Comparison of ENCODE assay signal across 21 cellular contexts in genomic region chr3:144677118-144677517, GRCh38.
A peak's percentile ranks its signal among the peaks of the same experiment; 100 is the strongest.
DNase-seq lines count a peak whose midpoint lies in the region; TF ChIP-seq lines count a peak whose summit lies in the region.
"Had no signal": no experiment of that assay in that cellular context is flagged by ENCODE, and none has a peak within 500 bp of the region (broad histone marks: within the 10 kb centered on the region; RNA-seq: fewer than 3 reads in every experiment).

No MANE protein-coding gene starts in this region.

- 35% methylated on average over 1 of the region's 1 CpG for WGBS in suprapubic skin

- no peaks in the 10 kb centered on the region for H3K4me1 ChIP-seq in suprapubic skin
- no peaks in the 10 kb centered on the region for H3K4me1 ChIP-seq in right atrium auricular region
- H3K4me1 ChIP-seq: foreskin keratinocyte, prostate gland, SJSA1 had no signal

- H3K27me3 ChIP-seq in suprapubic skin (no peaks in the 10 kb centered on the region), right atrium auricular region (no peaks in the 10 kb centered on the region)
- H3K27me3 ChIP-seq: foreskin keratinocyte, SJSA1 had no signal

- TF ChIP-seq CTCF in suprapubic skin (IDR thresholded peaks at IDR 0.05) (no peak), right atrium auricular region (IDR thresholded peaks at IDR 0.05) (no peak)

- no peak for TF ChIP-seq EP300 in suprapubic skin (IDR thresholded peaks at IDR 0.05)

- H3K9me3 ChIP-seq in suprapubic skin: no peaks in the 10 kb centered on the region
- H3K9me3 ChIP-seq in right atrium auricular region: no peaks in the 10 kb centered on the region
- H3K9me3 ChIP-seq: prostate gland, SJSA1 had no signal

- H3K36me3 ChIP-seq in suprapubic skin (no peaks in the 10 kb centered on the region), right atrium auricular region (no peaks in the 10 kb centered on the region)
- H3K36me3 ChIP-seq: prostate gland, SJSA1 had no signal

- TF ChIP-seq POLR2A in suprapubic skin (IDR thresholded peaks at IDR 0.05) (no peak), erythroblast (IDR thresholded peaks at IDR 0.05; ENCODE audit: low read length) (no peak)

- DNase-seq in EH (ENCODE audit: low read depth): peak; percentile 3
- peak; percentile 2 for DNase-seq in SK-MEL-5 (ENCODE audit: low read depth, low spot score)
- peak; percentile 8 for DNase-seq in fibroblast of gingiva (ENCODE audit: low read depth)
- peak; percentile 1 for DNase-seq in renal cortical epithelial cell (ENCODE audit: low read depth)
- no peak for DNase-seq in suprapubic skin (ENCODE audit: low spot score in 2 of 2)
- no peak for DNase-seq in activated CD4-positive, CD25-positive, alpha-beta regulatory T cell treated with anti-CD3 and anti-CD28 coated beads, Interleukin-2, amount 50 U/mL, for 72 hours
- DNase-seq in right atrium auricular region (ENCODE audit: low spot score): no peak
- DNase-seq in erythroblast (lab: John Stamatoyannopoulos, UW): no peak
- DNase-seq: activated CD4-positive, alpha-beta T cell treated with anti-CD3 and anti-CD28 coated beads for 4 hours; activated CD8-positive, alpha-beta memory T cell treated with anti-CD3 and anti-CD28 coated beads, Interleukin-2, amount 50 U/mL, for 48 hours; activated naive CD4-positive, alpha-beta T cell; Calu3; effector CD4-positive, alpha-beta T cell; natural killer cell; NCI-H2081 treated with DMSO at 0.1 percent for 48 hours; NCI-H526; OCI-M1; stimulated activated CD4-positive, alpha-beta T cell treated with anti-CD3 and anti-CD28 coated beads, Interleukin-15, amount 100 ng/mL, for 24 hours had no signal

- H3K4me3 ChIP-seq in suprapubic skin: no peak overlapping the region
- H3K4me3 ChIP-seq in right atrium auricular region: no peak overlapping the region
- H3K4me3 ChIP-seq: prostate gland, SJSA1 had no signal

- H3K27ac ChIP-seq in suprapubic skin: no peak overlapping the region
- no peak overlapping the region for H3K27ac ChIP-seq in right atrium auricular region
- H3K27ac ChIP-seq: foreskin keratinocyte, prostate gland, SJSA1 had no signal

- in situ Hi-C loops in SK-MEL-5 (cut with HindIII; ENCODE audit: low pct_unique_long_range_greater_than_20kb, low sequenced_read_pairs): no loop called here

Comparison
In these comparisons a context has a peak if more than half of its experiments do, and no peak if none do; other contexts are left out.
1. DNase-seq: peak in EH (single experiment), SK-MEL-5 (single experiment), fibroblast of gingiva (single experiment) and renal cortical epithelial cell (single experiment); none in suprapubic skin (0 of 2), activated CD4-positive, CD25-positive, alpha-beta regulatory T cell treated with anti-CD3 and anti-CD28 coated beads, Interleukin-2, amount 50 U/mL, for 72 hours (single experiment), right atrium auricular region (single experiment) and erythroblast (0 of 2).